10 cellular contexts compared by ENCODE assay signal in the genomic region with DNA sequence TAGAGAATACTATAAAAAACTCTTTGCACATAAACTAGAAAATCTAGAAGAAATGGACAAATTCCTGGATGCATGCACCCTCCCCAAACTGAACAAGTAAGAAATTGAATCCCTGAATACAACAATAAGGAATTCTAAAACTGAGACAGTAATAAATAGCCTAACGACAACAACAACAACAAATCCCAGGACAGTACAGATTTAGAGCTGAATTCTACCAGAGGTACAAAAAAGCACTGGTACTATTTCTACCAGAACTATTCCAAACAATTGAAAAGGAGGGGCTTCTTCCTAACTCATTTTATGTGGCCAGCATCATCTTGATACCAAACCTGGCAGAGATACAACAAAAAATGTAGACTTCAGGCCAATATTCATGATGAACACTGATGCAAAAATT.
"Had no signal": no experiment of that assay in that cellular context is flagged by ENCODE, and none has a peak within 500 bp of the region (broad histone marks: within the 10 kb centered on the region; RNA-seq: fewer than 3 reads in every experiment).

No MANE protein-coding gene starts in this region.

- ATAC-seq: GM23338, HCT116 had no signal

- H3K4me3 ChIP-seq: GM23248, GM23338, HAP-1 had no signal

- DNase-seq: GM23248, GOT3, H7, H9, HCEC 1CT, HFFc6 had no signal

- H3K4me2 ChIP-seq: GM23338 had no signal

- FAIRE-seq: H54 had no signal

- H3K9me3 ChIP-seq: HAP-1 had no signal

- H3K36me3 ChIP-seq: HAP-1 had no signal

- H3K9ac ChIP-seq: GM23248 had no signal

- H3K27ac ChIP-seq: GM23248 had no signal

- H3K4me1 ChIP-seq: HAP-1 had no signal

- H2AFZ ChIP-seq: GM23248, GM23338 had no signal
